ENCODE assay signal across 10 cellular contexts in genomic region chr10:91774571-91774970, GRCh38.
"Had no signal": no experiment of that assay in that cellular context is flagged by ENCODE, and none has a peak within 500 bp of the region (broad histone marks: within the 10 kb centered on the region; RNA-seq: fewer than 3 reads in every experiment).

No MANE protein-coding gene starts in this region.

- ATAC-seq: GM23338, HCT116 had no signal

- H3K9me3 ChIP-seq: HAP-1 had no signal

- H3K4me3 ChIP-seq: GM23248, GM23338, HAP-1 had no signal

- H3K9ac ChIP-seq: GM23248 had no signal

- H3K36me3 ChIP-seq: HAP-1 had no signal

- DNase-seq: GM23248, GOT3, H7, H9, HCEC 1CT, HFFc6 had no signal

- H2AFZ ChIP-seq: GM23248, GM23338 had no signal

- H3K27ac ChIP-seq: GM23248 had no signal

- FAIRE-seq: H54 had no signal

- H3K4me2 ChIP-seq: GM23338 had no signal
